Comparison of ENCODE assay signal across 10 cellular contexts in the genomic region with DNA sequence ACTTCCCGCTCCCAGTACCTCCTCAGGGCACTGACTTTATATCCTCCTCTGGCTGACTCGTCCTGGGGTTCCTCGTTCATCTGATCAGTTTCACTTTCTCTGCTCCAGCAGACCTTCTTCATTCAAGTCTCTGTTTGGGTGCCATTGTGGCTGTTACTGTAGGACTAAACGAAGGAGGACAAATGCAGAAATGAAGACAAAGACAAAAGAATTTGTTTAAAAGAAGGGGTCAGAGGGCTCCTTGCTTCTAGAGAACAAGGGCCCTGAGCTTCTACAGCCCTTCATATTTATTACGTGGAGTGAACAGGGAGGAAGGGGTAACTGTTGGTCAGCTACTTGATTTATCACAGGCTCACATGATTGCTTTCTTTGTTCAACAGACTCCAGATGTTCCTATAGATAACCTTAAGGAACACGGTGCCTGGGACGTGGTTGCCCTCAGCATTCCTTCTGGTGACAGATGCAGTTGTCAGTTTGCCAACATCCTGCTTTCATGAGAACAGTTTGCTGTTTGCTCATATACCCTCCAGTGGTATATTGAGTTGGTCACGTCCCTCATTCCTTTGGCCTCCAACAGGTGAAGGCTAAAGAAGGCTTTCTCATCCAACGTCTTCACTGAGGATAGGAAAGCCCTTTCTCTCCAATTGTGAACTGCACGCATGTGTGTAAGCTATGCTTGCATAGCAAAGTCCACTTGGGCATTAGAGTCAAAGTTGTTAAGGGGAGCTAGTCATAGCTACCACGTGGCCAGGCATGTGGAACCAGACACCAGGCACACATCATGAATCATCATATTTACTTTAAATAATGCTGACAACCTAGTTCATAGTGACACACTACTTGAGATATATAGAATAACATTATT.
DNase-seq lines count a peak whose midpoint lies in the region; ATAC-seq and TF ChIP-seq lines count a peak whose summit lies in the region.
"Had no signal": no experiment of that assay in that cellular context is flagged by ENCODE, and none has a peak within 500 bp of the region (broad histone marks: within the 10 kb centered on the region; RNA-seq: fewer than 3 reads in every experiment).

No MANE protein-coding gene starts in this region.

- H3K9me3 Mint-ChIP-seq in activated T-helper 2 cell treated with anti-CD3 and anti-CD28 coated beads, Interferon-gamma antibody, Interleukin-2, Interleukin-4, amounts not matched to agents 10 μg/mL and 5 μg/mL and 100 μg/mL, durations not matched to agents 14 hours and 24 hours and 36 hours: no peaks in the 10 kb centered on the region
- H3K9me3 Mint-ChIP-seq: nephron had no signal

- no peaks in the 10 kb centered on the region for H3K9me2 ChIP-seq in Loucy (replicated peaks; ENCODE audit: low read depth, low read length)

- no peak for TF ChIP-seq CTCF in Loucy (conservative IDR thresholded peaks at IDR 0.05; ENCODE audit: low read length)

- no peak overlapping the region for H3K4me3 ChIP-seq in Loucy (ENCODE audit: low read length, poor library complexity, severe bottlenecking)
- H3K4me3 ChIP-seq in mesodermal cell (ENCODE audit: extremely low read depth, insufficient read depth, low read length, poor library complexity, severe bottlenecking): no peak overlapping the region

- peak overlapping the region; percentile 7 for H3K4me3 Mint-ChIP-seq in activated T-helper 2 cell treated with anti-CD3 and anti-CD28 coated beads, Interferon-gamma antibody, Interleukin-2, Interleukin-4, amounts not matched to agents 10 μg/mL and 5 μg/mL and 100 μg/mL, durations not matched to agents 14 hours and 24 hours and 36 hours (ENCODE audit: low read depth)
- H3K4me3 Mint-ChIP-seq: nephron had no signal

- peaks cover 7% of the 10 kb centered on the region for H3K4me1 ChIP-seq in Loucy (ENCODE audit: insufficient read depth, low read length, poor library complexity, severe bottlenecking)
- no peaks in the 10 kb centered on the region for H3K4me1 ChIP-seq in mesodermal cell (ENCODE audit: control insufficient read depth, insufficient read depth, low read length, poor library complexity, severe bottlenecking)

- DNase-seq in COLO668 (lab: John Stamatoyannopoulos, UW; ENCODE audit: unreplicated experiment) (peak; percentile 48), caudate nucleus (lab: John Stamatoyannopoulos, UW) (no peak), NCI-H1092 treated with DMSO at 0.1 percent for 48 hours (lab: John Stamatoyannopoulos, UW) (no peak), NCI-H1105 treated with DMSO at 0.1 percent for 48 hours (lab: John Stamatoyannopoulos, UW) (no peak)
- no peak for DNase-seq in activated T-helper 2 cell treated with anti-CD3 and anti-CD28 coated beads, Interferon-gamma antibody, Interleukin-2, Interleukin-4, amounts not matched to agents 10 μg/mL and 5 μg/mL and 100 μg/mL, durations not matched to agents 14 hours and 24 hours and 36 hours (ENCODE audit: low spot score)
- DNase-seq: aorta had no signal

- H3K4me1 Mint-ChIP-seq in activated T-helper 2 cell treated with anti-CD3 and anti-CD28 coated beads, Interferon-gamma antibody, Interleukin-2, Interleukin-4, amounts not matched to agents 10 μg/mL and 5 μg/mL and 100 μg/mL, durations not matched to agents 14 hours and 24 hours and 36 hours (ENCODE audit: low read depth): peaks cover 13% of the 10 kb centered on the region

- H3K36me3 Mint-ChIP-seq in activated T-helper 2 cell treated with anti-CD3 and anti-CD28 coated beads, Interferon-gamma antibody, Interleukin-2, Interleukin-4, amounts not matched to agents 10 μg/mL and 5 μg/mL and 100 μg/mL, durations not matched to agents 14 hours and 24 hours and 36 hours (ENCODE audit: low read depth): no peaks in the 10 kb centered on the region

- no peaks in the 10 kb centered on the region for H3K27me3 ChIP-seq in Loucy (ENCODE audit: insufficient read depth, low read length, poor library complexity, severe bottlenecking)

- H3K9me3 ChIP-seq in Loucy (ENCODE audit: insufficient read depth, low read depth, low read length) (no peaks in the 10 kb centered on the region), mesodermal cell (ENCODE audit: control insufficient read depth, low read length) (peaks cover 8% of the 10 kb centered on the region)

- ATAC-seq in HG02970 (IDR thresholded peaks at IDR 0.05; ENCODE audit: low FRiP score, unreplicated experiment): no peak

- H4K20me1 ChIP-seq in Loucy (ENCODE audit: insufficient read depth, low read length, poor library complexity, severe bottlenecking): no peaks in the 10 kb centered on the region

- no peak overlapping the region for H3K9ac ChIP-seq in Loucy (ENCODE audit: low read depth, low read length, poor library complexity, severe bottlenecking)

- peak overlapping the region; percentile 32; the same call in 1 of the 2 replicates for H2AFZ ChIP-seq in Loucy (ENCODE audit: low read length)

- H3K4me2 ChIP-seq in Loucy (ENCODE audit: low read depth, low read length, poor library complexity, severe bottlenecking): peak overlapping the region; percentile 35

- intact Hi-C loops in activated T-helper 2 cell treated with anti-CD3 and anti-CD28 coated beads, Interferon-gamma antibody, Interleukin-2, Interleukin-4, amounts not matched to agents 10 μg/mL and 5 μg/mL and 100 μg/mL, durations not matched to agents 14 hours and 24 hours and 36 hours (cut with micrococcal nuclease): no loop called here

- H3K36me3 ChIP-seq in Loucy (ENCODE audit: insufficient read depth, low read length): no peaks in the 10 kb centered on the region
- H3K36me3 ChIP-seq in mesodermal cell (ENCODE audit: control insufficient read depth, insufficient read depth, low read length): no peaks in the 10 kb centered on the region

- no peaks in the 10 kb centered on the region for H3K27me3 Mint-ChIP-seq in activated T-helper 2 cell treated with anti-CD3 and anti-CD28 coated beads, Interferon-gamma antibody, Interleukin-2, Interleukin-4, amounts not matched to agents 10 μg/mL and 5 μg/mL and 100 μg/mL, durations not matched to agents 14 hours and 24 hours and 36 hours (ENCODE audit: low read depth)

- no peaks in the 10 kb centered on the region for H3K79me2 ChIP-seq in Loucy (ENCODE audit: insufficient read depth, low read length)

- WGBS in mesodermal cell (ENCODE audit: insufficient coverage in 2 of 2), 2 experiments: 86% methylated on average over 9 to 10 of the region's 11 CpGs

- peak overlapping the region; percentile 46 for H3K27ac Mint-ChIP-seq in activated T-helper 2 cell treated with anti-CD3 and anti-CD28 coated beads, Interferon-gamma antibody, Interleukin-2, Interleukin-4, amounts not matched to agents 10 μg/mL and 5 μg/mL and 100 μg/mL, durations not matched to agents 14 hours and 24 hours and 36 hours

- H3K27ac ChIP-seq in mesodermal cell (ENCODE audit: low read depth, low read length, severe bottlenecking) (peak overlapping the region; percentile 19), caudate nucleus (ENCODE audit: low read depth, low read length) (no peak overlapping the region)

- no peaks in the 10 kb centered on the region for H3F3A ChIP-seq in Loucy (ENCODE audit: low read depth)
